8 cellular contexts compared by ENCODE assay signal in genomic region chr6:168072730-168073129, GRCh38. TPM values are rescaled to one million over a fixed set of nuclear protein-coding genes. Genes with fewer than 3 reads are reported as not detected.
"Had no signal": no experiment of that assay in that cellular context is flagged by ENCODE, and none has a peak within 500 bp of the region (broad histone marks: within the 10 kb centered on the region; RNA-seq: fewer than 3 reads in every experiment).

No MANE protein-coding gene starts in this region.

- H3K27me3 Mint-ChIP-seq: IgD-negative memory B cell had no signal

- H3K4me2 ChIP-seq: GM23338 had no signal

- H3K27ac Mint-ChIP-seq: GM23338, H9, IgD-negative memory B cell had no signal

- H3K36me3 Mint-ChIP-seq: IgD-negative memory B cell had no signal

- H2AFZ ChIP-seq: GM23338 had no signal

- H3K4me3 Mint-ChIP-seq: GM23338, IgD-negative memory B cell had no signal

- H3K4me1 Mint-ChIP-seq: IgD-negative memory B cell had no signal

- H3K27ac ChIP-seq: HL-60 had no signal

- H3K9me3 Mint-ChIP-seq: GM23338, H9, IgD-negative memory B cell had no signal

- DNase-seq: H9, HCEC 1CT had no signal

- H3K4me3 ChIP-seq: GM23338 had no signal

RNA-seq across cellular contexts. Expression of gene FRMD1, which starts 6.3 kb away (rescaled TPM):
- total RNA-seq: H1, H9, HepG2, HT1080 had no signal
- polyA plus RNA-seq: IgD-negative memory B cell had no signal
